Comparison of ENCODE assay signal across 10 cellular contexts in the genomic region with DNA sequence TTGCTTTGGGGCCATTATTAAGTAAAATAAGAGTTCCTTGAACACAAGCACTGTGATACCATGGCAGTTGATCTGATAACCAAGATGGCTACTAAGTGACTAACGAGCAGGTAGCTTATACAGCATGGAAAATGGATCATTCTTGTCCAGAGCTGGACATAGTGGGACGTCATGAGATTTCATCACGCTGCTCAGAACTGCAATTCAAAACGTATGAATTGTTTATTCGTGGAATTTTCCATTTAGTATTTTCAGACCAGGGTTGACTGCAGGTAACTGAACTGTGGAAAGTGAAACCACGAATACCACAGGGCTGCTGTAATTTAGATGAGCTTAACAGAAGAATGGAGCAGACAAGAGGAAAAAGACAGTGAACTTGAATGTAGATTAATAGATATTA. TPM values are rescaled to one million over a fixed set of nuclear protein-coding genes. Genes with fewer than 3 reads are reported as not detected.
DNase-seq lines count a peak whose midpoint lies in the region; ATAC-seq lines count a peak whose summit lies in the region.
"Had no signal": no experiment of that assay in that cellular context is flagged by ENCODE, and none has a peak within 500 bp of the region (broad histone marks: within the 10 kb centered on the region; RNA-seq: fewer than 3 reads in every experiment).

No MANE protein-coding gene starts in this region.

- peaks cover 70% of the 10 kb centered on the region for H3K36me3 Mint-ChIP-seq in activated naive CD4-positive, alpha-beta T cell treated with anti-CD3 and anti-CD28 coated beads, Interleukin-2, amount 10 ng/mL, durations not matched to agents 7 days and 5 days
- H3K36me3 Mint-ChIP-seq in stimulated activated effector memory CD8-positive, alpha-beta T cell treated with anti-CD3 and anti-CD28 coated beads, Interleukin-12 subunit alpha, Interleukin-12 subunit beta, amount 100 ng/mL, for 72 hours: peaks cover 81% of the 10 kb centered on the region

- peaks cover 32% of the 10 kb centered on the region for H3K4me1 Mint-ChIP-seq in activated naive CD4-positive, alpha-beta T cell treated with anti-CD3 and anti-CD28 coated beads, Interleukin-2, amount 10 ng/mL, durations not matched to agents 7 days and 5 days
- peaks cover 14% of the 10 kb centered on the region for H3K4me1 Mint-ChIP-seq in stimulated activated effector memory CD8-positive, alpha-beta T cell treated with anti-CD3 and anti-CD28 coated beads, Interleukin-12 subunit alpha, Interleukin-12 subunit beta, amount 100 ng/mL, for 72 hours

- H3K9me3 Mint-ChIP-seq in activated naive CD4-positive, alpha-beta T cell treated with anti-CD3 and anti-CD28 coated beads, Interleukin-2, amount 10 ng/mL, durations not matched to agents 7 days and 5 days: peaks cover 5% of the 10 kb centered on the region
- H3K9me3 Mint-ChIP-seq in stimulated activated effector memory CD8-positive, alpha-beta T cell treated with anti-CD3 and anti-CD28 coated beads, Interleukin-12 subunit alpha, Interleukin-12 subunit beta, amount 100 ng/mL, for 72 hours: peaks cover 3% of the 10 kb centered on the region

- ATAC-seq in stimulated activated effector memory CD8-positive, alpha-beta T cell treated with anti-CD3 and anti-CD28 coated beads, Interleukin-12 subunit alpha, Interleukin-12 subunit beta, amount 100 ng/mL, for 72 hours: peak; percentile 70
- ATAC-seq in left cardiac atrium: no peak
- ATAC-seq: gastroesophageal sphincter had no signal

- H3K27me3 Mint-ChIP-seq in activated naive CD4-positive, alpha-beta T cell treated with anti-CD3 and anti-CD28 coated beads, Interleukin-2, amount 10 ng/mL, durations not matched to agents 7 days and 5 days: no peaks in the 10 kb centered on the region

- in situ Hi-C loops in KBM-7 (cut with MboI; ENCODE audit: low pct_unique_long_range_greater_than_20kb, low sequenced_read_pairs): no loop called here

- H3K27ac Mint-ChIP-seq in activated naive CD4-positive, alpha-beta T cell treated with anti-CD3 and anti-CD28 coated beads, Interleukin-2, amount 10 ng/mL, durations not matched to agents 7 days and 5 days: peak overlapping the region; percentile 86
- H3K27ac Mint-ChIP-seq in stimulated activated effector memory CD8-positive, alpha-beta T cell treated with anti-CD3 and anti-CD28 coated beads, Interleukin-12 subunit alpha, Interleukin-12 subunit beta, amount 100 ng/mL, for 72 hours: peak overlapping the region; percentile 4

- peak overlapping the region; percentile 42 for H3K4me3 Mint-ChIP-seq in activated naive CD4-positive, alpha-beta T cell treated with anti-CD3 and anti-CD28 coated beads, Interleukin-2, amount 10 ng/mL, durations not matched to agents 7 days and 5 days
- peak overlapping the region; percentile 25 for H3K4me3 Mint-ChIP-seq in stimulated activated effector memory CD8-positive, alpha-beta T cell treated with anti-CD3 and anti-CD28 coated beads, Interleukin-12 subunit alpha, Interleukin-12 subunit beta, amount 100 ng/mL, for 72 hours

- CTCF ChIA-PET in activated naive CD4-positive, alpha-beta T cell treated with anti-CD3 and anti-CD28 coated beads, Interleukin-2, amount 10 ng/mL, durations not matched to agents 7 days and 5 days (lab: Charles Lee): no interaction called here

- intact Hi-C loops in left cardiac atrium (cut with DNase I): no loop called here

- DNase-seq in activated T-cell treated with anti-CD3 and anti-CD28 coated beads for 24 hours (ENCODE audit: low read depth) (peak; percentile 2), KBM-7 (peak; percentile 53), left cardiac atrium (no peak), NCI-H2227 (lab: John Stamatoyannopoulos, UW; ENCODE audit: unreplicated experiment) (no peak), mesenteric fat pad (ENCODE audit: low spot score) (no peak)
- no peak for DNase-seq in activated T-cell treated with anti-CD3 and anti-CD28 coated beads, Interleukin-2, amount 50 U/mL, for 1 hour
- DNase-seq in activated naive CD4-positive, alpha-beta T cell treated with anti-CD3 and anti-CD28 coated beads, Interleukin-2, amount 10 ng/mL, durations not matched to agents 7 days and 5 days: peak; percentile 38
- no peak for DNase-seq in stimulated activated effector memory CD8-positive, alpha-beta T cell treated with anti-CD3 and anti-CD28 coated beads, Interleukin-12 subunit alpha, Interleukin-12 subunit beta, amount 100 ng/mL, for 72 hours (ENCODE audit: low spot score in 2 of 2)
- DNase-seq: Peyer's patch had no signal

RNA-seq across cellular contexts. Expression of a gene that starts 38.9 kb away (rescaled TPM):
- total RNA-seq in left cardiac atrium (1 to 10 TPM; 3.1 to 3.7 TPM), mesenteric fat pad (6.9 TPM)

RNA-seq across cellular contexts. Expression of a gene that starts 39.2 kb away (rescaled TPM):
- total RNA-seq in left cardiac atrium (10 to 100 TPM; 54.5 to 81.9 TPM), mesenteric fat pad (109 TPM)

Comparison
In these comparisons a context has a peak if more than half of its experiments do, and no peak if none do; other contexts are left out.
1. DNase-seq: peak in activated T-cell treated with anti-CD3 and anti-CD28 coated beads for 24 hours (single experiment), KBM-7 (single experiment) and activated naive CD4-positive, alpha-beta T cell treated with anti-CD3 and anti-CD28 coated beads, Interleukin-2, amount 10 ng/mL, durations not matched to agents 7 days and 5 days (single experiment); none in activated T-cell treated with anti-CD3 and anti-CD28 coated beads, Interleukin-2, amount 50 U/mL, for 1 hour (single experiment), stimulated activated effector memory CD8-positive, alpha-beta T cell treated with anti-CD3 and anti-CD28 coated beads, Interleukin-12 subunit alpha, Interleukin-12 subunit beta, amount 100 ng/mL, for 72 hours (0 of 2), left cardiac atrium (single experiment), NCI-H2227 (single experiment) and mesenteric fat pad (single experiment).